19 cellular contexts compared by ENCODE assay signal in genomic region chr3:9008550-9009255, GRCh38. TPM values are rescaled to one million over a fixed set of nuclear protein-coding genes. Genes with fewer than 3 reads are reported as not detected.
DNase-seq lines count a peak whose midpoint lies in the region; ATAC-seq and TF ChIP-seq lines count a peak whose summit lies in the region.
"Had no signal": no experiment of that assay in that cellular context is flagged by ENCODE, and none has a peak within 500 bp of the region (broad histone marks: within the 10 kb centered on the region; RNA-seq: fewer than 3 reads in every experiment).

No MANE protein-coding gene starts in this region.

- no peak overlapping the region for H2BK120ac ChIP-seq in H9 (ENCODE audit: low read depth, low read length, poor library complexity, severe bottlenecking)

- H3K79me1 ChIP-seq in H9 (ENCODE audit: insufficient read depth, low read depth, low read length, poor library complexity, severe bottlenecking), result no peaks in the 10 kb centered on the region

- WGBS in H9 (ENCODE audit: extremely low coverage, insufficient read length, low lambda C conversion rate), result no CpG with 5 or more reads among the region's 6 CpGs
- WGBS in adrenal gland, 4 donors, result 73 to 78% (median 75%) methylated on average over 6 of the region's 6 CpGs

- peaks cover 3% of the 10 kb centered on the region in 2 experiments; a peak in 3 of 5 replicates for H3K9me3 Mint-ChIP-seq in H9

- H3K4me1 Mint-ChIP-seq in H9, result peaks cover 11 to 17% of the 10 kb centered on the region in 2 experiments

- H3K27me3 ChIP-seq in H9 (ENCODE audit: insufficient read depth, low read length), result no peaks in the 10 kb centered on the region
- H3K27me3 ChIP-seq in adrenal gland, result no peaks in the 10 kb centered on the region
- H3K27me3 ChIP-seq in MG63, result no peaks in the 10 kb centered on the region

- no peak overlapping the region for H4K91ac ChIP-seq in H9 (ENCODE audit: insufficient read length, low read depth, low read length)

- no peak overlapping the region for H2BK5ac ChIP-seq in H9 (ENCODE audit: insufficient read length, low read length)

- no peak overlapping the region for H3K14ac ChIP-seq in H9 (ENCODE audit: insufficient read depth, low read length)

- H3K4me2 ChIP-seq in H9 (ENCODE audit: insufficient read depth, insufficient read length, low read length), result no peak overlapping the region
- H3K4me2 ChIP-seq: SK-N-SH had no signal

- no peak overlapping the region for H2AK5ac ChIP-seq in H9 (ENCODE audit: insufficient read length, low read length)

- H3K9me3 ChIP-seq in H9 (ENCODE audit: control insufficient read depth, low read depth, low read length), result no peaks in the 10 kb centered on the region
- H3K9me3 ChIP-seq in adrenal gland (replicated peaks in 1 of 3), result no peaks in the 10 kb centered on the region
- H3K9me3 ChIP-seq in MG63, result no peaks in the 10 kb centered on the region
- H3K9me3 ChIP-seq: HAP-1, SK-N-SH had no signal

- no peaks in the 10 kb centered on the region for H3K27me3 Mint-ChIP-seq in H9 (ENCODE audit: low read depth)
- H3K27me3 Mint-ChIP-seq: CD4-positive, alpha-beta memory T cell had no signal

- H3K4me3 ChIP-seq in adrenal gland (no peak overlapping the region), MG63 (no peak overlapping the region)
- H3K4me3 ChIP-seq: HAP-1 had no signal

- peaks cover 5 to 17% (median 13%) of the 10 kb centered on the region in 3 experiments; a peak in 6 of 7 replicates for H3K36me3 Mint-ChIP-seq in H9 (ENCODE audit: insufficient read depth in 1 of 3, low read depth in 3 of 3)

- H2AFZ ChIP-seq in H9 (ENCODE audit: low read length), result no peak overlapping the region

- H3K23ac ChIP-seq in H9 (ENCODE audit: insufficient read length, low read depth, low read length), result no peak overlapping the region

- H3K4me1 ChIP-seq in H9 (ENCODE audit: insufficient read depth, low read length) (no peaks in the 10 kb centered on the region; the same call in 1 of the 2 replicates), adrenal gland (replicated peaks in 1 of 2) (no peaks in the 10 kb centered on the region)
- H3K4me1 ChIP-seq: HAP-1 had no signal

- H3K27ac ChIP-seq in H9 (ENCODE audit: insufficient read length, low read depth, low read length) (no peak overlapping the region), adrenal gland (no peak overlapping the region)

- H3K4me3 Mint-ChIP-seq in H9, result no peak overlapping the region
- H3K4me3 Mint-ChIP-seq: CD4-positive, alpha-beta memory T cell had no signal

- no peak overlapping the region for H3K18ac ChIP-seq in H9 (ENCODE audit: insufficient read length, low read depth, low read length)

- DNase-seq in left ventricle myocardium superior, result no peak
- no peak for DNase-seq in cardiac septum (ENCODE audit: low spot score)
- no peak for DNase-seq in H9
- peak; percentile 63 for DNase-seq in fibroblast of gingiva (ENCODE audit: low read depth)
- no peak for DNase-seq in omental fat pad (ENCODE audit: low spot score)
- DNase-seq in adrenal gland, result no peak
- DNase-seq in MG63, result no peak
- no peak for DNase-seq in CD1c-positive myeloid dendritic cell (ENCODE audit: extremely low spot score)
- DNase-seq: AML-193; CD4-positive, alpha-beta memory T cell; DND-41; KBM-7; MM.1S; NCI-H1930; NCI-H2171 treated with DMSO at 0.1 percent for 48 hours; NCI-H82; SK-N-SH had no signal

- no peak overlapping the region for H3T11ph ChIP-seq in H9 (ENCODE audit: low read length)

- H3K4ac ChIP-seq in H9 (ENCODE audit: low read depth, low read length), result no peak overlapping the region

- H3K56ac ChIP-seq in H9 (ENCODE audit: insufficient read length, low read depth, low read length), result no peak overlapping the region

- intact Hi-C loops in left ventricle myocardium superior (cut with micrococcal nuclease) (no loop called here), cardiac septum (cut with DNase I) (no loop called here), adrenal gland (cut with DNase I) (no loop called here)

- H3K36me3 ChIP-seq in adrenal gland (replicated peaks in 1 of 2) (peaks cover 0 to 7% of the 10 kb centered on the region in 2 donors), MG63 (no peaks in the 10 kb centered on the region)
- H3K36me3 ChIP-seq: HAP-1 had no signal

- H2BK20ac ChIP-seq in H9 (ENCODE audit: low read depth, low read length, poor library complexity, severe bottlenecking), result no peak overlapping the region

- no peak overlapping the region for H4K8ac ChIP-seq in H9 (replicated peaks; ENCODE audit: insufficient read length, low read depth, low read length)

- TF ChIP-seq POLR2A in adrenal gland (IDR thresholded peaks at IDR 0.05), result no peak

- H3K9ac ChIP-seq in H9 (ENCODE audit: extremely low read depth, insufficient read length, low read length), result no peak overlapping the region
- H3K9ac ChIP-seq: SK-N-SH had no signal

- no peak overlapping the region for H2BK15ac ChIP-seq in H9 (ENCODE audit: low read depth, low read length)

- H3K79me2 ChIP-seq in H9 (ENCODE audit: insufficient read depth, low read length), result no peaks in the 10 kb centered on the region

- ATAC-seq in left ventricle myocardium superior (peak; percentile 36), omental fat pad (ENCODE audit: low FRiP score) (peak; percentile 52)
- ATAC-seq: Right ventricle myocardium inferior had no signal

- no peaks in the 10 kb centered on the region for H4K20me1 ChIP-seq in H9 (ENCODE audit: control insufficient read depth, insufficient read depth, insufficient read length)

- no peak overlapping the region for H4K5ac ChIP-seq in H9 (ENCODE audit: insufficient read length, low read depth, low read length)

- TF ChIP-seq CTCF in H9 (conservative IDR thresholded peaks at IDR 0.05), result no peak
- TF ChIP-seq CTCF in omental fat pad (IDR thresholded peaks at IDR 0.05), result no peak
- TF ChIP-seq CTCF in adrenal gland (IDR thresholded peaks at IDR 0.05), result no peak

- H2BK12ac ChIP-seq in H9 (ENCODE audit: insufficient read length, low read depth, low read length), result no peak overlapping the region

- H3K23me2 ChIP-seq in H9 (ENCODE audit: insufficient read length, low read depth, low read length, poor library complexity, severe bottlenecking), result no peaks in the 10 kb centered on the region

- peak overlapping the region; percentile 24 to 32 (median 25); a peak in 3 of 7 replicates for H3K27ac Mint-ChIP-seq in H9

RNA-seq across cellular contexts. Expression of gene RAD18, which starts 45.4 kb away (rescaled TPM):
- 8.5 TPM for total RNA-seq in left ventricle myocardium superior
- 3.2 TPM for total RNA-seq in cardiac septum
- 27.8 and 30.2 TPM in 2 replicates for total RNA-seq in H9 (2021)
- total RNA-seq in omental fat pad, result 1 to 10 TPM; 4.2 to 9.8 (median 6.7) TPM
- total RNA-seq in adrenal gland, result 10 to 100 TPM in 3 of 8 donors, 1 to 10 TPM in 5; 3.4 to 11.4 (median 9.3) TPM
- 1 to 10 TPM; 2.0 to 5.9 (median 3.5) TPM for polyA plus RNA-seq in adrenal gland
- total RNA-seq in MG63 (2014; rRNA removed; shearing (Covaris generic); ENCODE audit: low replicate concordance), result 8.5 and 11.0 TPM in 2 replicates
